23 cellular contexts compared by ENCODE assay signal in the genomic region with DNA sequence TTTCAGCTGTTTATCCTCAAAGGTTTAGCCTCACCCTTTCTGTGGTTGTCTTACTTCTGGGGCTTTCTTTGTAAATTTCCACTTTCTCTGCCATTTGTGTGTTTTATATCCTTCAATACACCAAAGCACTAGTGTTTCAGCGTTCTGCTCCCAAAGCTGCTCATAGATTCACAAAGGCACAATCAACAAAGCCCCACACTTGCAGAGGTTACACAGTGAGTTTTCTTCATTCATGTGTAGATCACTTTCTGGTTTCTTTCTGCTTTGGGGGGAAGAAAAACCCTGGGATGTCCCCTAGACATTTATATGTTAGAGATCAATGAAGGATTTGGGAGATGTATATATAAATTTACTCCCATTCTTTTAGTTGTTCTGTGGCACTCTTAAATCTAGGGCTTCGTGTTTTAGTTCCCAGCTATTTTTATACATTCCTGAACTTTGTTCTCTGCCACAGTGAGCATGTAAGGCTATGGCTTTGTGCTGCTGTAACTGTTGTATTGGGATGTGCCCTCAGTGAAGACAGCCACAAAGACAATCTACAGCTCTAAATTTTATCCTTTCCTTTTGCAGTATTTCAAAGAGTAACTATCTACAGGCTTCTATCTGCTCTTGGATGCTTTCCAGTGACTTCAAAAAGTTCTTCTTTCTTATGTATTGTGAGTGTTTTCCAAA.
"Had no signal": no experiment of that assay in that cellular context is flagged by ENCODE, and none has a peak within 500 bp of the region (broad histone marks: within the 10 kb centered on the region; RNA-seq: fewer than 3 reads in every experiment).

No MANE protein-coding gene starts in this region.

- H3K9ac ChIP-seq: parathyroid adenoma had no signal

- H3K4me3 Mint-ChIP-seq: activated CD4-positive, alpha-beta T cell treated with anti-CD3 and anti-CD28 coated beads, Interleukin-2, amount 10 ng/mL, durations not matched to agents 7 days and 5 days; activated CD8-positive, alpha-beta T cell treated with anti-CD3 and anti-CD28 coated beads, Interleukin-2, amount 10 ng/mL, durations not matched to agents 7 days and 5 days; activated naive CD4-positive, alpha-beta T cell treated with anti-CD3 and anti-CD28 coated beads, Interleukin-2, amount 50 U/mL, for 24 hours; activated T-helper 1 cell treated with anti-CD3 and anti-CD28 coated beads, Interleukin-12 subunit alpha, Interleukin-12 subunit beta, Interleukin-2, Interleukin-4 antibody, amounts not matched to agents 30 ng/mL and 10 ng/mL and 1 ng/mL, durations not matched to agents 14 hours and 24 hours and 36 hours; dendritic cell treated with granulocyte-macrophage colony-stimulating factor and Interleukin-4, amounts not matched to agents 40 ng/mL and 50 ng/mL, for 4 days; natural killer cell had no signal

- H3K27me3 ChIP-seq: body of pancreas, cardiac muscle cell, gastroesophageal sphincter, heart left ventricle, upper lobe of left lung had no signal

- H3K4me3 ChIP-seq: body of pancreas, cardiac muscle cell, gastroesophageal sphincter, heart left ventricle, left ventricle myocardium inferior, upper lobe of left lung had no signal

- DNase-seq: activated CD4-positive, alpha-beta T cell treated with anti-CD3 and anti-CD28 coated beads, Interleukin-2, amount 10 ng/mL, durations not matched to agents 7 days and 5 days; activated CD4-positive, CD25-positive, alpha-beta regulatory T cell treated with anti-CD3 and anti-CD28 coated beads, Interleukin-2, amount 50 U/mL, for 72 hours; activated CD8-positive, alpha-beta T cell treated with anti-CD3 and anti-CD28 coated beads, Interleukin-2, amount 10 ng/mL, durations not matched to agents 7 days and 5 days; activated gamma-delta T cell treated with Interleukin-2 at 50 U/mL for 16 hours; anterior cingulate cortex; body of pancreas; heart left ventricle; left ventricle myocardium inferior; midbrain; natural killer cell; nucleus accumbens; right cardiac atrium; stimulated activated CD4-positive, alpha-beta T cell treated with anti-CD3 and anti-CD28 coated beads, Interleukin-12 subunit alpha, Interleukin-12 subunit beta, amount 100 ng/mL, for 4 hours; stimulated activated CD4-positive, alpha-beta T cell treated with anti-CD3 and anti-CD28 coated beads, Interleukin-4, amount 100 ng/mL, for 4 hours; stimulated activated naive CD8-positive, alpha-beta T cell treated with anti-CD3 and anti-CD28 coated beads, Interleukin-15, Interleukin-2, amounts not matched to agents 100 U/mL and 50 U/mL, for 24 hours; T-helper 2 cell; upper lobe of left lung had no signal

- H3K27ac Mint-ChIP-seq: activated CD4-positive, alpha-beta T cell treated with anti-CD3 and anti-CD28 coated beads, Interleukin-2, amount 10 ng/mL, durations not matched to agents 7 days and 5 days; activated CD8-positive, alpha-beta T cell treated with anti-CD3 and anti-CD28 coated beads, Interleukin-2, amount 10 ng/mL, durations not matched to agents 7 days and 5 days; activated naive CD4-positive, alpha-beta T cell treated with anti-CD3 and anti-CD28 coated beads, Interleukin-2, amount 50 U/mL, for 24 hours; activated T-helper 1 cell treated with anti-CD3 and anti-CD28 coated beads, Interleukin-12 subunit alpha, Interleukin-12 subunit beta, Interleukin-2, Interleukin-4 antibody, amounts not matched to agents 30 ng/mL and 10 ng/mL and 1 ng/mL, durations not matched to agents 14 hours and 24 hours and 36 hours; dendritic cell treated with granulocyte-macrophage colony-stimulating factor and Interleukin-4, amounts not matched to agents 40 ng/mL and 50 ng/mL, for 4 days; natural killer cell had no signal

- H3K79me2 ChIP-seq: parathyroid adenoma had no signal

- H3K36me3 Mint-ChIP-seq: activated naive CD4-positive, alpha-beta T cell treated with anti-CD3 and anti-CD28 coated beads, Interleukin-2, amount 50 U/mL, for 24 hours had no signal

- H3K4me1 Mint-ChIP-seq: activated CD4-positive, alpha-beta T cell treated with anti-CD3 and anti-CD28 coated beads, Interleukin-2, amount 10 ng/mL, durations not matched to agents 7 days and 5 days; activated naive CD4-positive, alpha-beta T cell treated with anti-CD3 and anti-CD28 coated beads, Interleukin-2, amount 50 U/mL, for 24 hours; natural killer cell had no signal

- H3K36me3 ChIP-seq: cardiac muscle cell, gastroesophageal sphincter, heart left ventricle, left ventricle myocardium inferior, upper lobe of left lung had no signal

- H3K27ac ChIP-seq: body of pancreas, cardiac muscle cell, gastroesophageal sphincter, heart left ventricle, left ventricle myocardium inferior, parathyroid adenoma, upper lobe of left lung had no signal

- H3K4me1 ChIP-seq: body of pancreas, gastroesophageal sphincter, heart left ventricle, left ventricle myocardium inferior, parathyroid adenoma, upper lobe of left lung had no signal

- ATAC-seq: activated CD8-positive, alpha-beta T cell treated with anti-CD3 and anti-CD28 coated beads, Interleukin-2, amount 10 ng/mL, durations not matched to agents 7 days and 5 days; body of pancreas; gastroesophageal sphincter; heart left ventricle; natural killer cell; right cardiac atrium; stimulated activated naive CD8-positive, alpha-beta T cell treated with anti-CD3 and anti-CD28 coated beads, Interleukin-15, Interleukin-2, amounts not matched to agents 100 U/mL and 50 U/mL, for 24 hours had no signal

- H3K9me3 ChIP-seq: body of pancreas, gastroesophageal sphincter, heart left ventricle, left ventricle myocardium inferior, upper lobe of left lung had no signal

- H2AFZ ChIP-seq: parathyroid adenoma had no signal

- H3K27me3 Mint-ChIP-seq: activated CD4-positive, alpha-beta T cell treated with anti-CD3 and anti-CD28 coated beads, Interleukin-2, amount 10 ng/mL, durations not matched to agents 7 days and 5 days; activated naive CD4-positive, alpha-beta T cell treated with anti-CD3 and anti-CD28 coated beads, Interleukin-2, amount 50 U/mL, for 24 hours; dendritic cell treated with granulocyte-macrophage colony-stimulating factor and Interleukin-4, amounts not matched to agents 40 ng/mL and 50 ng/mL, for 4 days had no signal
